10 cellular contexts compared by ENCODE assay signal in the genomic region with DNA sequence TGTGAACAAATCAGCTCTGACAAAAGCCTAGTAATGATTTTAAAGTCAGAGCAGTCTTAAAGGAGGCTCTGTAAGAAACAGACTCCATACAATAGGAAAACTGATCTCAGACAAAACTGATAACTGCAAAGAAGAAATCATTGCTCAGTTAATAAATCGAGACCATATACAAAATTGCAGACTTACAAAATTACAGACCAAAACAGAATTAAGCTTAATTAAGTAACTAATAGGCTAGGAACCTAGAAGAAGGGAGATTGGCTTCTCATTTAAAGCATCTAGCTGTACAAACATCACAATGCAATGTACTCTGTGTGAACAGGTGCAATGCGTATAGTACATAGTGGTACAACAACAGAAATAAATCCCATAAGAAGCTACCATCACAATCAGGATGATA. TPM values are rescaled to one million over a fixed set of nuclear protein-coding genes. Genes with fewer than 3 reads are reported as not detected.
DNase-seq lines count a peak whose midpoint lies in the region; ATAC-seq and TF ChIP-seq lines count a peak whose summit lies in the region.
"Had no signal": no experiment of that assay in that cellular context is flagged by ENCODE, and none has a peak within 500 bp of the region (broad histone marks: within the 10 kb centered on the region; RNA-seq: fewer than 3 reads in every experiment).

No MANE protein-coding gene starts in this region.

- TF ChIP-seq CTCF in AG10803 (conservative IDR thresholded peaks at IDR 0.05; ENCODE audit: low read length) (no peak), HFFc6 (IDR thresholded peaks at IDR 0.05) (no peak)

- peaks cover 25% of the 10 kb centered on the region for H3K4me1 ChIP-seq in adipocyte (ENCODE audit: control insufficient read depth, insufficient read depth, low read length)

- H3K4me3 Mint-ChIP-seq in HFFc6, result peak overlapping the region; percentile 84; the same call in 1 of the 2 replicates
- peak overlapping the region in 7 of 8 donors; percentile 64 to 90 (median 85) for H3K4me3 Mint-ChIP-seq in naive B cell

- H3K27me3 Mint-ChIP-seq in HFFc6 (ENCODE audit: insufficient read depth) (no peaks in the 10 kb centered on the region), naive B cell (no peaks in the 10 kb centered on the region)
- H3K27me3 Mint-ChIP-seq: progenitor cell of endocrine pancreas had no signal

- H3K27ac Mint-ChIP-seq in HFFc6, result no peak overlapping the region
- H3K27ac Mint-ChIP-seq in naive B cell, result peak overlapping the region in 4 of 6 donors; percentile 28 to 84 (median 80)

- no peaks in the 10 kb centered on the region for H3K27me3 ChIP-seq in adipocyte (replicated peaks; ENCODE audit: control insufficient read depth, insufficient read depth, low read length)
- H3K27me3 ChIP-seq: SJSA1 had no signal

- H3K36me3 Mint-ChIP-seq in HFFc6 (ENCODE audit: low read depth) (no peaks in the 10 kb centered on the region), naive B cell (peaks cover 18% of the 10 kb centered on the region in 2 donors)

- peaks cover 33% of the 10 kb centered on the region for H3K4me1 Mint-ChIP-seq in HFFc6 (ENCODE audit: low read depth)
- peaks cover 22 to 45% (median 38%) of the 10 kb centered on the region in 3 donors for H3K4me1 Mint-ChIP-seq in naive B cell

- no peaks in the 10 kb centered on the region for H3K9me3 ChIP-seq in adipocyte (ENCODE audit: control insufficient read depth, low read length)
- H3K9me3 ChIP-seq: SJSA1 had no signal

- ATAC-seq in naive B cell (ENCODE audit: low read depth in 2 of 2), result no peak

- no peak for DNase-seq in AG10803 (ENCODE audit: low read depth)
- no peak for DNase-seq in HFFc6
- DNase-seq in adipocyte (ENCODE audit: low read depth), result no peak
- DNase-seq in naive B cell, result no peak
- no peak for DNase-seq in RKO (ENCODE audit: low spot score)
- no peak for DNase-seq in KG1 (lab: John Stamatoyannopoulos, UW)
- DNase-seq in glomerular visceral epithelial cell (ENCODE audit: extremely low spot score), result no peak
- no peak for DNase-seq in GM19240 (ENCODE audit: insufficient read length, low spot score)

- no peaks in the 10 kb centered on the region for H3K36me3 ChIP-seq in adipocyte (ENCODE audit: control insufficient read depth, insufficient read depth, low read length, severe bottlenecking)
- H3K36me3 ChIP-seq: SJSA1 had no signal

- H3K9me3 Mint-ChIP-seq in HFFc6 (no peaks in the 10 kb centered on the region), naive B cell (peaks cover 2 to 15% (median 5%) of the 10 kb centered on the region in 7 donors)

- H3K4me3 ChIP-seq in AG10803 (ENCODE audit: low read length), result peak overlapping the region; percentile 55; the same call in 1 of the 2 replicates
- peak overlapping the region; percentile 85 for H3K4me3 ChIP-seq in adipocyte (ENCODE audit: low read length)

- H3K9ac ChIP-seq in adipocyte (ENCODE audit: low read length), result peak overlapping the region; percentile 89

RNA-seq across cellular contexts. Expression of a gene that starts 46.3 kb away (rescaled TPM):
- 10 to 100 TPM in 4 of 6 experiments, 1 to 10 TPM in 2; 8.0 to 14.1 (median 10.4) TPM for total RNA-seq in HFFc6 (2021; fragmentation: NEBNext Ultra II Directional; extraction: Animal tissue kit (Norgen Biotek cat#: 25700))
- polyA plus RNA-seq in naive B cell (ENCODE audit: low read depth in 6 of 6), result 10 to 100 TPM; 20.4 to 38.5 (median 34.6) TPM
